8 cellular contexts compared by ENCODE assay signal in the genomic region with DNA sequence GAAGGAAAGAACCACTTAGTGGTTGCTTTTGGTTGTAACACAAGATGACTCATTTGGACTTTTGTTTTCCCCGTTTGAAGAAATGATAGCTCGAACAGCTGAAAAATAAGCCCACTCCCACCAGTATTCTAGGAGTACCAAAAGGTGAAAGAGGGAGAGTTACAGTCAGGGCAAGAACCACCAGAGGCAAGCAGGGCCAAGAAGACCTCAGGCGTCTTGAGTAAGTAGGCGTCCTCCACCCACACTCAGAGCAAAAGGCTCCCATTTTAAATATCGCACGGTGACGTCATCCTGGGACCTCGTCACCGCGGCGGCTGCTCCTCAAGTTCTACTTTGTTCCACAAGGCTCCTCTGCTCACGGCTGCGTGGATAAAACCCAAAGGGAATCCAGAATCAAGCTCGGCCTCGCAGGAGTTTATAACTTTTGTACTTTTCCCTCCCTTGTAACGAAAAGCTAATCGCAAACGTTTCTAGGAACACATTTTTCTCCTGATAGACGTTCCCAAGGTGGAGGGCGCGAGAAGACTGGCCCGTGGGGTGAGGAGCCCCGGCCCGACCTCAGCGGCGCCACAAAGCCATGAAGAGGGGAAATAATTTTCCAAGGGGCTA. TPM values are rescaled to one million over a fixed set of nuclear protein-coding genes. Genes with fewer than 3 reads are reported as not detected.
DNase-seq lines count a peak whose midpoint lies in the region; ATAC-seq, FAIRE-seq and TF ChIP-seq lines count a peak whose summit lies in the region.

No MANE protein-coding gene starts in this region.

- no peak overlapping the region for H2BK20ac ChIP-seq in H1 (ENCODE audit: low read length)

- peak overlapping the region; percentile 73 to 91 (median 82) for H3K4me2 ChIP-seq in BLaER1 treated with 17β-estradiol and CSF1 and Interleukin-3, amounts not matched to agents 10 nM and 100 nM
- peak overlapping the region; percentile 73 to 78 for H3K4me2 ChIP-seq in H1 (ENCODE audit: insufficient read depth in 1 of 2, low read depth in 2 of 2, low read length in 2 of 2)
- H3K4me2 ChIP-seq in mesendoderm (ENCODE audit: low read length), result peak overlapping the region; percentile 52

- H3K56ac ChIP-seq in H1 (replicated peaks; ENCODE audit: insufficient read length, low read depth, low read length) (no peak overlapping the region), mesendoderm (ENCODE audit: low read length) (peak overlapping the region; percentile 96)

- peaks cover 0 to 46% (median 34%) of the 10 kb centered on the region in 11 experiments; a peak in 15 of 22 replicates for H4K20me1 ChIP-seq in BLaER1 treated with 17β-estradiol and CSF1 and Interleukin-3, amounts not matched to agents 10 nM and 100 nM
- H4K20me1 ChIP-seq in H1 (replicated peaks in 1 of 2; ENCODE audit: control insufficient read depth in 1 of 2, insufficient read depth in 2 of 2, low read length in 2 of 2), result peaks cover 3 to 4% of the 10 kb centered on the region in 2 experiments

- no peak overlapping the region for H2BK120ac ChIP-seq in H1 (replicated peaks; ENCODE audit: low read depth, low read length)
- H2BK120ac ChIP-seq in mesendoderm (ENCODE audit: low read depth, low read length), result no peak overlapping the region

- peak overlapping the region; percentile 70 to 95 (median 93) for H3K27ac ChIP-seq in BLaER1 treated with 17β-estradiol and CSF1 and Interleukin-3, amounts not matched to agents 10 nM and 100 nM
- H3K27ac ChIP-seq in H1 (ENCODE audit: low read depth, low read length) (0 out of 2 replicates have a peak overlapping the region, but pooled peaks have one; percentile 7), mesendoderm (ENCODE audit: low read depth, low read length) (no peak overlapping the region)

- POLR2A ChIA-PET in H1 (lab: Charles Lee; ENCODE audit: partially characterized antibody), result interaction anchor here (1.3 to 1.4 kb wide), 3 partner anchors 9 to 99 kb away, joined by 3 to 4 read pairs (median 4); partner anchors contain the start of gene CXADR

- TF ChIP-seq CTCF in H1 (IDR thresholded peaks at IDR 0.05; ENCODE audit: control extremely low read depth in 1 of 3, insufficient read depth in 1 of 3, low read depth in 1 of 3, low read length in 3 of 3), result no peak

- H3K9me3 ChIP-seq in BLaER1 treated with 17β-estradiol and CSF1 and Interleukin-3, amounts not matched to agents 10 nM and 100 nM (replicated peaks in 1 of 11), result peaks cover 0 to 6% (median 0%) of the 10 kb centered on the region in 11 experiments; a peak in 1 of 22 replicates
- H3K9me3 ChIP-seq in H1 (ENCODE audit: insufficient read depth in 2 of 2, low read depth in 1 of 2, low read length in 1 of 2), result no peaks in the 10 kb centered on the region

- H3K23me2 ChIP-seq in H1 (ENCODE audit: low read depth, low read length), result peaks cover 7% of the 10 kb centered on the region; the same call in 1 of the 2 replicates

- H4K8ac ChIP-seq in H1 (ENCODE audit: extremely low read depth, insufficient read depth, low read length), result peak overlapping the region; percentile 97
- peak overlapping the region; percentile 7 for H4K8ac ChIP-seq in mesendoderm (ENCODE audit: low read depth, low read length)

- no peak overlapping the region for H3K14ac ChIP-seq in H1 (ENCODE audit: insufficient read length)

- H3K23ac ChIP-seq in H1 (ENCODE audit: insufficient read length) (no peak overlapping the region), mesendoderm (ENCODE audit: low read length) (peak overlapping the region; percentile 29)

- H3K27me3 ChIP-seq in BLaER1 treated with 17β-estradiol and CSF1 and Interleukin-3, amounts not matched to agents 10 nM and 100 nM, result no peaks in the 10 kb centered on the region
- peaks cover 0 to 8% (median 5%) of the 10 kb centered on the region in 4 experiments; a peak in 3 of 7 replicates for H3K27me3 ChIP-seq in H1 (replicated peaks in 1 of 4; ENCODE audit: control insufficient read depth in 3 of 4, extremely low read depth in 1 of 4, insufficient read depth in 3 of 4, low read length in 3 of 4)
- no peaks in the 10 kb centered on the region for H3K27me3 ChIP-seq in mesendoderm (ENCODE audit: insufficient read depth, low read length, poor library complexity)

- H2AFZ ChIP-seq in H1 (ENCODE audit: low read length), result peak overlapping the region; percentile 25; the same call in 1 of the 2 replicates

- peak; percentile 74 for DNase-seq in NCI-H748 (lab: John Stamatoyannopoulos, UW; ENCODE audit: unreplicated experiment)
- peak; percentile 87 for DNase-seq in activated CD8-positive, alpha-beta memory T cell treated with anti-CD3 and anti-CD28 coated beads for 24 hours
- DNase-seq in H1 (ENCODE audit: low read depth in 1 of 2, low spot score in 2 of 2), result peak in 1 of 2 experiments; percentile 58
- peak; percentile 90 for DNase-seq in mesendoderm
- DNase-seq in stimulated activated CD8-positive, alpha-beta memory T cell treated with anti-CD3 and anti-CD28 coated beads, Interleukin-12 subunit alpha, Interleukin-12 subunit beta, amount 100 ng/mL, for 24 hours (ENCODE audit: extremely low read depth), result peak; percentile 54

- H3K4me1 ChIP-seq in BLaER1 treated with 17β-estradiol and CSF1 and Interleukin-3, amounts not matched to agents 10 nM and 100 nM, result peaks cover 10 to 21% (median 13%) of the 10 kb centered on the region in 10 experiments
- H3K4me1 ChIP-seq in H1 (replicated peaks in 1 of 4; ENCODE audit: control insufficient read depth in 3 of 4, insufficient read depth in 4 of 4, low read length in 3 of 4) (peaks cover 0 to 8% (median 1%) of the 10 kb centered on the region in 4 experiments; a peak in 1 of 7 replicates), mesendoderm (ENCODE audit: control insufficient read depth, low read depth, low read length) (no peaks in the 10 kb centered on the region)

- H3K4ac ChIP-seq in H1 (replicated peaks; ENCODE audit: insufficient read length, low read depth, low read length) (no peak overlapping the region), mesendoderm (ENCODE audit: low read depth, low read length) (peak overlapping the region; percentile 95)

- H3K4me3 ChIP-seq in BLaER1 treated with 17β-estradiol and CSF1 and Interleukin-3, amounts not matched to agents 10 nM and 100 nM, result peak overlapping the region; percentile 79 to 99 (median 94)
- H3K4me3 ChIP-seq in H1 (ENCODE audit: extremely low read depth in 1 of 4, insufficient read depth in 2 of 4, low read depth in 3 of 4, low read length in 4 of 4) (peak overlapping the region; percentile 70 to 86 (median 76)), mesendoderm (ENCODE audit: low read length) (peak overlapping the region; percentile 86)

- no peak overlapping the region for H4K91ac ChIP-seq in H1 (replicated peaks; ENCODE audit: insufficient read length, low read length)

- no peak overlapping the region; the same call in 1 of the 2 replicates for H2BK12ac ChIP-seq in H1 (ENCODE audit: low read depth, low read length)

- CTCF ChIA-PET in H1 (lab: Charles Lee; ENCODE audit: partially characterized antibody), result interaction anchor here (1.0 kb wide), 1 partner anchor 313 kb away, joined by 3 read pairs; no protein-coding TSS in a partner anchor

- H2BK5ac ChIP-seq in H1 (ENCODE audit: low read depth, low read length) (0 out of 2 replicates have a peak overlapping the region, but pooled peaks have one; percentile 38), mesendoderm (ENCODE audit: low read length) (no peak overlapping the region)

- no peak for TF ChIP-seq EP300 in H1 (IDR thresholded peaks at IDR 0.05; ENCODE audit: borderline replicate concordance in 1 of 2, low read depth in 2 of 2, low read length in 2 of 2)

- H2BK15ac ChIP-seq in H1 (ENCODE audit: low read length), result peak overlapping the region; percentile 76; the same call in 1 of the 2 replicates
- no peak overlapping the region for H2BK15ac ChIP-seq in mesendoderm (replicated peaks; ENCODE audit: low read depth)

- H3K9ac ChIP-seq in BLaER1 treated with 17β-estradiol and CSF1 and Interleukin-3, amounts not matched to agents 10 nM and 100 nM, result peak overlapping the region; percentile 85 to 96 (median 93)
- peak overlapping the region; percentile 70 to 89 (median 78) for H3K9ac ChIP-seq in H1 (replicated peaks in 1 of 4; ENCODE audit: extremely low read depth in 1 of 4, low read depth in 3 of 4, low read length in 3 of 4)
- peak overlapping the region; percentile 95 for H3K9ac ChIP-seq in mesendoderm (ENCODE audit: low read length)

- H3K36me3 ChIP-seq in BLaER1 treated with 17β-estradiol and CSF1 and Interleukin-3, amounts not matched to agents 10 nM and 100 nM, result peaks cover 0 to 41% (median 30%) of the 10 kb centered on the region in 11 experiments; a peak in 20 of 22 replicates
- peaks cover 2 to 24% (median 11%) of the 10 kb centered on the region in 4 experiments; a peak in 5 of 8 replicates for H3K36me3 ChIP-seq in H1 (ENCODE audit: control insufficient read depth in 2 of 4, insufficient read depth in 4 of 4, low read length in 3 of 4)
- peaks cover 4% of the 10 kb centered on the region for H3K36me3 ChIP-seq in mesendoderm (ENCODE audit: control insufficient read depth, insufficient read depth, low read length)

- H4K5ac ChIP-seq in H1 (ENCODE audit: insufficient read length, low read depth, low read length), result no peak overlapping the region
- no peak overlapping the region for H4K5ac ChIP-seq in mesendoderm (ENCODE audit: low read length)

- TF ChIP-seq POLR2A in GM19099 (IDR thresholded peaks at IDR 0.05; ENCODE audit: extremely low read depth, insufficient read length, low read depth) (peak; percentile 33), H1 (IDR thresholded peaks at IDR 0.05; ENCODE audit: control extremely low read depth in 1 of 2, low read depth in 2 of 2, low read length in 2 of 2) (peak in 1 of 2 experiments; percentile 44; a peak in 2 of 3 replicates)

- H3K18ac ChIP-seq in H1 (ENCODE audit: extremely low read depth, low read length), result peak overlapping the region; percentile 80; the same call in 1 of the 2 replicates
- peak overlapping the region; percentile 41 for H3K18ac ChIP-seq in mesendoderm (ENCODE audit: low read length)

- FAIRE-seq in H1 (lab: Jason Lieb, UNC), result peak; percentile 58

- peak; percentile 70 for ATAC-seq in HG03354 (IDR thresholded peaks at IDR 0.05; ENCODE audit: poor library complexity, severe bottlenecking, unreplicated experiment)

- H2AK5ac ChIP-seq in H1 (ENCODE audit: low read depth, low read length), result no peak overlapping the region
- no peak overlapping the region for H2AK5ac ChIP-seq in mesendoderm (ENCODE audit: low read length)

- H3K79me1 ChIP-seq in H1 (ENCODE audit: low read depth, low read length), result no peaks in the 10 kb centered on the region
- peaks cover 3% of the 10 kb centered on the region for H3K79me1 ChIP-seq in mesendoderm (ENCODE audit: low read length)

- no peak for TF ChIP-seq RAD21 in H1 (IDR thresholded peaks at IDR 0.05 in 1 of 2, conservative IDR thresholded peaks at IDR 0.05 in 1 of 2; ENCODE audit: low read depth in 2 of 2, low read length in 2 of 2)

- H3K79me2 ChIP-seq in H1 (ENCODE audit: control insufficient read depth in 1 of 2, insufficient read depth in 2 of 2, low read length in 2 of 2) (peaks cover 10 to 57% of the 10 kb centered on the region in 2 experiments), mesendoderm (ENCODE audit: control insufficient read depth, insufficient read depth, low read length) (peaks cover 38% of the 10 kb centered on the region)

- 5% methylated on average over 26 of the region's 26 CpGs; no CpG with 5 or more reads in 1 of the 2 experiments for WGBS in H1 (ENCODE audit: extremely low coverage in 1 of 2, insufficient coverage in 1 of 2, insufficient read length in 1 of 2, insufficient replicate concordance in 2 of 2, low coverage in 1 of 2, low lambda C conversion rate in 2 of 2, missing lambda C conversion rate in 1 of 2), 2 experiments
- no CpG with 5 or more reads among the region's 26 CpGs for WGBS in mesendoderm (ENCODE audit: extremely low coverage, insufficient coverage, low lambda C conversion rate)

RNA-seq across cellular contexts. Expression of gene BTG3, which starts 1.2 kb away (rescaled TPM):
- 21.6 and 25.9 TPM in 2 replicates for total RNA-seq in H1 (2021; fragmentation: NEBNext Ultra II Directional; extraction: Animal tissue kit (Norgen Biotek cat#: 25700))
- 7.6 and 13.6 TPM in 2 replicates for polyA plus RNA-seq in H1 (2011; rRNA removed)
- 15.9 TPM for polyA plus RNA-seq in H1 (2011; cell fraction: cytosol; rRNA removed)
- polyA plus RNA-seq in H1 (2011; cell fraction: nucleus; rRNA removed), result 6.0 TPM
- 15.1 to 21.7 TPM (median 16.0 TPM) in 4 replicates for polyA plus RNA-seq in H1 (2012, experiment 1 of 2)
- polyA plus RNA-seq in H1 (2012, experiment 2 of 2), result 4.5 TPM
- 23.3 TPM for polyA plus RNA-seq in H1 (2013, experiment 1 of 2)
- polyA plus RNA-seq in H1 (2013, experiment 2 of 2), result 25.1 TPM
- 9.7 and 10.2 TPM in 2 replicates for polyA minus RNA-seq in H1 (2011; rRNA and poly(A)+ RNA removed)
- polyA minus RNA-seq in H1 (2011; cell fraction: cytosol; rRNA and poly(A)+ RNA removed), result 19.7 TPM
- 36.6 TPM for polyA minus RNA-seq in H1 (2011; cell fraction: nucleus; rRNA and poly(A)+ RNA removed)
- polyA plus RNA-seq in mesendoderm (2013, experiment 1 of 2), result 25.1 TPM
- polyA plus RNA-seq in mesendoderm (2013, experiment 2 of 2), result 24.7 TPM
